ENCODE assay signal across 8 cellular contexts in the genomic region with DNA sequence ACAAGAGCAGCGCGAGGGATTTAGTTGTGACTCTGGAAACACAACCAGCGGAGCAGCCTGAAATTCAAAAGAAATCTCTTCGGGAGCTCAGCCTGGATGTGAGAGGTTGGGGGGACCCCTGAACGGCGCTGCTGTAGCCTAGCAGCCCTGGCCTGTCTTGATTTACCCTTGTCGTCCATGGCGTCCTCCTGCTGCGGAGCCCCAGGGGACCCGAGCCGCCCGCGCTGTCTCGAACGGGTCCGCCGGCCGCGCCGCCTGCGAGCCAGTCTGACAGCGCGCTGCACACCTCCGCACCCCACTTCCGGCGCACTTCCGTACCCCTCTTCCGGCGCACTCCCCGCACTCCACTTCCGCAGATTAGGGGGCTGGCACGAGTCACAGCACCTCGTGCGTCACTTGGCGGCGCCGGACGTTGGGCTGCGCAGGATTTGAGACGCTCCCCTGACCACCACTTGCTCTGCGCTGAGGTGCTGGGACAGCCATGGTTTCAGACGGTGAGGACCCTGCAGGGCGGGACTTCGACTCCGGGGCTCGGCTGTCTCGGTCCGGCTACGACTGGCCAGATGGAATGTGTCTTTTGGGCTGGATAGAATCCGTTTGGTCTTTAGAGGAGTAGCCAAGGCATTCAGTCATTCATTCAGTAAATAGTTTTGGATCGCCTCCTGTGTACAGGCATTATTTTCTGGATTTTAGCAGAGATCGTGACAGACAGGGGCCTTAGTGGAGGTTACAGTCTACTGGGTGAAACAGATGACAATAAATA. TPM values are rescaled to one million over a fixed set of nuclear protein-coding genes. Genes with fewer than 3 reads are reported as not detected.
DNase-seq lines count a peak whose midpoint lies in the region; ATAC-seq and TF ChIP-seq lines count a peak whose summit lies in the region.

A gene (minus strand): TSS at position 308 of the 763 bp plus-strand sequence. CDS start 129 bp downstream, at position 179.
A gene (plus strand): TSS at position 451 of the 763 bp plus-strand sequence. CDS start 31 bp downstream, at position 482.

- CTCF ChIA-PET in activated CD4-positive, alpha-beta T cell treated with anti-CD3 and anti-CD28 coated beads for 36 hours (lab: Charles Lee): interaction anchor here (0.7 to 2.7 kb wide), 2 partner anchors 29 to 385 kb away, joined by 3 to 8 read pairs; no protein-coding TSS in a partner anchor

- intact Hi-C loops in activated CD4-positive, alpha-beta T cell treated with anti-CD3 and anti-CD28 coated beads for 36 hours (cut with DNase I, micrococcal nuclease): loop anchor here (1.0 to 5.0 kb wide), 12 partner anchors 31 to 659 kb away; a partner anchor contains a TSS

- H3K4me1 Mint-ChIP-seq in activated CD4-positive, alpha-beta T cell treated with anti-CD3 and anti-CD28 coated beads for 36 hours: peaks cover 19% of the 10 kb centered on the region

- peak; percentile 97 for DNase-seq in Ammon's horn (ENCODE audit: low spot score)
- DNase-seq in GM19238 (ENCODE audit: insufficient read length, low spot score): peak; percentile 98
- peak; percentile 91 to 94 for DNase-seq in NCI-H524 (lab: John Stamatoyannopoulos, UW)
- peak; percentile 99 for DNase-seq in activated CD4-positive, alpha-beta T cell treated with anti-CD3 and anti-CD28 coated beads for 36 hours
- peak; percentile 97 for DNase-seq in choroid plexus epithelial cell (ENCODE audit: low read depth)
- peak; percentile 92 for DNase-seq in kidney glomerular epithelial cell (lab: John Stamatoyannopoulos, UW)
- DNase-seq in stimulated activated CD4-positive, alpha-beta T cell treated with anti-CD3 and anti-CD28 coated beads, Interleukin-1b, Interleukin-23, amount 100 ng/mL, for 1 hour (ENCODE audit: low read depth in 2 of 2): peak; percentile 82 to 86

- POLR2A ChIA-PET in activated CD4-positive, alpha-beta T cell treated with anti-CD3 and anti-CD28 coated beads for 36 hours (lab: Charles Lee): interaction anchor here (0.6 to 1.5 kb wide), 2 partner anchors 11 to 13 kb away, joined by 4 to 6 read pairs; no protein-coding TSS in a partner anchor

- peak within 1 kb of the TSS; percentile 96 for H3K27ac Mint-ChIP-seq in activated CD4-positive, alpha-beta T cell treated with anti-CD3 and anti-CD28 coated beads for 36 hours

- H3K4me3 Mint-ChIP-seq in activated CD4-positive, alpha-beta T cell treated with anti-CD3 and anti-CD28 coated beads for 36 hours: peak within 1 kb of the TSS; percentile 93

- no peaks in the 10 kb centered on the region for H3K9me3 Mint-ChIP-seq in activated CD4-positive, alpha-beta T cell treated with anti-CD3 and anti-CD28 coated beads for 36 hours (ENCODE audit: low read depth)

- H3K4me3 ChIP-seq in choroid plexus epithelial cell (ENCODE audit: low read depth, low read length): peak within 1 kb of the TSS; percentile 94

- peak; percentile 95 for ATAC-seq in HG03442 (IDR thresholded peaks at IDR 0.05; ENCODE audit: unreplicated experiment)
- peak; percentile 97 for ATAC-seq in activated CD4-positive, alpha-beta T cell treated with anti-CD3 and anti-CD28 coated beads for 36 hours

- no peak for TF ChIP-seq CTCF in choroid plexus epithelial cell (conservative IDR thresholded peaks at IDR 0.05; ENCODE audit: low read depth, low read length)

- H3K27me3 Mint-ChIP-seq in activated CD4-positive, alpha-beta T cell treated with anti-CD3 and anti-CD28 coated beads for 36 hours: no peaks in the 10 kb centered on the region

- peaks cover 37% of the 10 kb centered on the region for H3K36me3 Mint-ChIP-seq in activated CD4-positive, alpha-beta T cell treated with anti-CD3 and anti-CD28 coated beads for 36 hours (ENCODE audit: low read depth)

RNA-seq across cellular contexts. Expression of the first gene that starts in this region (rescaled TPM):
- total RNA-seq in activated CD4-positive, alpha-beta T cell treated with anti-CD3 and anti-CD28 coated beads for 36 hours: 10 to 100 TPM; 52.7 to 61.0 TPM

RNA-seq across cellular contexts. Expression of the second gene that starts in this region (rescaled TPM):
- 10 to 100 TPM; 60.4 to 77.1 TPM for total RNA-seq in activated CD4-positive, alpha-beta T cell treated with anti-CD3 and anti-CD28 coated beads for 36 hours

Comparison
In these comparisons a context has a peak if more than half of its experiments do, and no peak if none do; other contexts are left out.
1. Peak in every context shown above with its lines: DNase-seq, ATAC-seq and H3K4me3 ChIP-seq.